In the genomic region with DNA sequence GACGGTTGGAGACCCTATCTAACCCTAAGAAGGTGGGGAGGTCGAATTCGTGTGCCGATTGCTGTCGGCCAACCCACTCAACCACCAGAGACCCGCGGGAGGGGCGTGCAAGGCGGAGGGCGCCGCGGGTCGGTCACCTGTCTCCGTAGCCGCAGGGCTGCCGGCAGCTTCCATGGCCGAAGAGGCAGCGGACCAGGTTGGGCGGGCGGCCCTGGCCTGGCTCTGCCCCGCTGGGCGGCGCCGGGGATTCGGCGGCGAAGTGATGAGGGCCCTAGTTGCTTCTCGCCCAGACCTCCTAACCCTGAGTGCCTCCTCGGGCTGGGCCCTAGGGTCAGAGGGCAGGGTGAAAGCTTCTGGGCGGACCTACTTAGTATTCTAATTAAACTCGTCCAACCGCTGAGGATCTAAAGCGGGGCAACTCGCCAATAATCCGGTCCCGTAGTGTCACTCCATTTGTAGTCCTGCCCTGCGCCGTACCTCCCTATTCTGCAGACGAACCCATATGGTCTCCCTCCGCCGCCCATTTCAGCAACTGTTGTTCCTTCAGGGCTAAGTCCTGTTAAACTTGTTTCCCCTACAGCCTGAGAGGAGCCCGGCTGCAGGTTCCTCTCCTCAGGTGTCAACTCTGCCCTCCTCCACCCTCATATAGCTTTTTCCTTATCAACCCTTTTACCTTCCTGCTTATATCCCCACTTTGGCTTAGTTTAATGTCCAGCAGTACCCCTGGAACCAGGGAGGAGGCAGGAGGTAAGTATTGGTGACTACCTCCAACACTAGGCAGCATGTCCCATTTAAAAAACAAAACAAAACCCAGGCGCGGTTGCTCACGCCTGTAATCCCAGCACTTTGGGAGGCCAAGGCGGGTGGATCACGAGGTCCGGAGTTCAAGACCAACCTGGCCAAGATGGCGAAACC, we compare ENCODE assay signal across 1 cellular context.
TF ChIP-seq lines count a peak whose summit lies in the region.

TSS of gene PYM1 (minus strand) at position 307 of the 915 bp plus-strand sequence. CDS start at position 174, 133 bp downstream.

TF ChIP-seq in HepG2, 621 proteins besides CTCF, POLR2A, EP300 and RAD21 (continued from another document and continues in another):
- peak; percentile 18; the same call in 1 of the 2 replicates for TF ChIP-seq ZNF501 (CRISPR knock-in tag; IDR thresholded peaks at IDR 0.05)
- no peak for TF ChIP-seq ZNF20 (CRISPR knock-in tag; IDR thresholded peaks at IDR 0.05)
- TF ChIP-seq MYPOP (CRISPR knock-in tag; IDR thresholded peaks at IDR 0.05): peak; percentile 44; the same call in 1 of the 2 replicates
- TF ChIP-seq, protein P1, sequence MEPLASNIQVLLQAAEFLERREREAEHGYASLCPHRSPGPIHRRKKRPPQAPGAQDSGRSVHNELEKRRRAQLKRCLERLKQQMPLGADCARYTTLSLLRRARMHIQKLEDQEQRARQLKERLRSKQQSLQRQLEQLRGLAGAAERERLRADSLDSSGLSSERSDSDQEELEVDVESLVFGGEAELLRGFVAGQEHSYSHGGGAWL (CRISPR knock-in tag; IDR thresholded peaks at IDR 0.05): peak; percentile 41; the same call in 1 of the 2 replicates
- peak; percentile 25; the same call in 1 of the 2 replicates for TF ChIP-seq GMEB1 (CRISPR knock-in tag; IDR thresholded peaks at IDR 0.05; ENCODE audit: borderline replicate concordance)
- no peak for TF ChIP-seq FOXK2 (IDR thresholded peaks at IDR 0.05)
- 0 out of 2 replicates have a peak, but pooled peaks have one; percentile 27 for TF ChIP-seq PRDM4 (CRISPR knock-in tag; IDR thresholded peaks at IDR 0.05; ENCODE audit: borderline replicate concordance)
- 0 out of 2 replicates have a peak, but pooled peaks have one; percentile 52 for TF ChIP-seq ZNF235 (CRISPR knock-in tag; IDR thresholded peaks at IDR 0.05; ENCODE audit: borderline replicate concordance)
- TF ChIP-seq ARID5B (CRISPR knock-in tag; IDR thresholded peaks at IDR 0.05): peak; percentile 7; the same call in 1 of the 2 replicates
- TF ChIP-seq ZGPAT (CRISPR knock-in tag; IDR thresholded peaks at IDR 0.05): peak; percentile 72
- TF ChIP-seq, protein P2, sequence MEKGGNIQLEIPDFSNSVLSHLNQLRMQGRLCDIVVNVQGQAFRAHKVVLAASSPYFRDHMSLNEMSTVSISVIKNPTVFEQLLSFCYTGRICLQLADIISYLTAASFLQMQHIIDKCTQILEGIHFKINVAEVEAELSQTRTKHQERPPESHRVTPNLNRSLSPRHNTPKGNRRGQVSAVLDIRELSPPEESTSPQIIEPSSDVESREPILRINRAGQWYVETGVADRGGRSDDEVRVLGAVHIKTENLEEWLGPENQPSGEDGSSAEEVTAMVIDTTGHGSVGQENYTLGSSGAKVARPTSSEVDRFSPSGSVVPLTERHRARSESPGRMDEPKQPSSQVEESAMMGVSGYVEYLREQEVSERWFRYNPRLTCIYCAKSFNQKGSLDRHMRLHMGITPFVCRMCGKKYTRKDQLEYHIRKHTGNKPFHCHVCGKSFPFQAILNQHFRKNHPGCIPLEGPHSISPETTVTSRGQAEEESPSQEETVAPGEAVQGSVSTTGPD (CRISPR knock-in tag; IDR thresholded peaks at IDR 0.05): no peak
- TF ChIP-seq, protein P3, sequence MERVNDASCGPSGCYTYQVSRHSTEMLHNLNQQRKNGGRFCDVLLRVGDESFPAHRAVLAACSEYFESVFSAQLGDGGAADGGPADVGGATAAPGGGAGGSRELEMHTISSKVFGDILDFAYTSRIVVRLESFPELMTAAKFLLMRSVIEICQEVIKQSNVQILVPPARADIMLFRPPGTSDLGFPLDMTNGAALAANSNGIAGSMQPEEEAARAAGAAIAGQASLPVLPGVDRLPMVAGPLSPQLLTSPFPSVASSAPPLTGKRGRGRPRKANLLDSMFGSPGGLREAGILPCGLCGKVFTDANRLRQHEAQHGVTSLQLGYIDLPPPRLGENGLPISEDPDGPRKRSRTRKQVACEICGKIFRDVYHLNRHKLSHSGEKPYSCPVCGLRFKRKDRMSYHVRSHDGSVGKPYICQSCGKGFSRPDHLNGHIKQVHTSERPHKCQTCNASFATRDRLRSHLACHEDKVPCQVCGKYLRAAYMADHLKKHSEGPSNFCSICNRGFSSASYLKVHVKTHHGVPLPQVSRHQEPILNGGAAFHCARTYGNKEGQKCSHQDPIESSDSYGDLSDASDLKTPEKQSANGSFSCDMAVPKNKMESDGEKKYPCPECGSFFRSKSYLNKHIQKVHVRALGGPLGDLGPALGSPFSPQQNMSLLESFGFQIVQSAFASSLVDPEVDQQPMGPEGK (CRISPR knock-in tag; IDR thresholded peaks at IDR 0.05): peak; percentile 28
- TF ChIP-seq ZMYM4 (CRISPR knock-in tag; IDR thresholded peaks at IDR 0.05): peak; percentile 58; the same call in 1 of the 2 replicates
- TF ChIP-seq ZIK1 (CRISPR knock-in tag; IDR thresholded peaks at IDR 0.05; ENCODE audit: borderline replicate concordance, low read depth): peak; percentile 23; the same call in 1 of the 2 replicates
- TF ChIP-seq ZNF441 (CRISPR knock-in tag; IDR thresholded peaks at IDR 0.05; ENCODE audit: borderline replicate concordance): peak; percentile 55; the same call in 1 of the 2 replicates
- TF ChIP-seq ZNF605 (CRISPR knock-in tag; IDR thresholded peaks at IDR 0.05): peak; percentile 7; the same call in 1 of the 2 replicates
- peak; percentile 69 for TF ChIP-seq HNRNPLL (IDR thresholded peaks at IDR 0.05; ENCODE audit: low read depth, low read length, poor library complexity, severe bottlenecking)
- peak; percentile 33; the same call in 1 of the 2 replicates for TF ChIP-seq ZNF616 (CRISPR knock-in tag; IDR thresholded peaks at IDR 0.05; ENCODE audit: low read depth)
- TF ChIP-seq AFF4 (CRISPR knock-in tag; IDR thresholded peaks at IDR 0.05): no peak; the same call in 1 of the 2 replicates
- TF ChIP-seq ZNF790 (CRISPR knock-in tag; IDR thresholded peaks at IDR 0.05; ENCODE audit: borderline replicate concordance): no peak
- peak; percentile 45 for TF ChIP-seq RBM39 (IDR thresholded peaks at IDR 0.05; ENCODE audit: low read depth, low read length, poor library complexity, severe bottlenecking)
- no peak for TF ChIP-seq LCORL (IDR thresholded peaks at IDR 0.05)
- TF ChIP-seq LCORL (CRISPR knock-in tag; IDR thresholded peaks at IDR 0.05): peak; percentile 4; the same call in 1 of the 2 replicates
- TF ChIP-seq ZC3H4 (CRISPR knock-in tag; IDR thresholded peaks at IDR 0.05; ENCODE audit: borderline replicate concordance): 0 out of 2 replicates have a peak, but pooled peaks have one; percentile 38
- TF ChIP-seq ZNF224 (CRISPR knock-in tag; IDR thresholded peaks at IDR 0.05): peak; percentile 60; the same call in 1 of the 2 replicates
- no peak for TF ChIP-seq ZSCAN12 (CRISPR knock-in tag; IDR thresholded peaks at IDR 0.05)
- peak; percentile 42; the same call in 1 of the 2 replicates for TF ChIP-seq ZMAT3 (CRISPR knock-in tag; conservative IDR thresholded peaks at IDR 0.05)
- peak; percentile 10; the same call in 1 of the 2 replicates for TF ChIP-seq GABPA (IDR thresholded peaks at IDR 0.05; ENCODE audit: low read depth, low read length)
- TF ChIP-seq GABPA (CRISPR knock-in tag; IDR thresholded peaks at IDR 0.05; ENCODE audit: low read depth): peak; percentile 52
